Comparison of ENCODE assay signal across 8 cellular contexts in genomic region chr17:3558603-3559269, GRCh38. TPM values are rescaled to one million over a fixed set of nuclear protein-coding genes. Genes with fewer than 3 reads are reported as not detected.
DNase-seq lines count a peak whose midpoint lies in the region; ATAC-seq and TF ChIP-seq lines count a peak whose summit lies in the region.

No MANE protein-coding gene starts in this region.

- H3K27me3 ChIP-seq in DOHH2 (ENCODE audit: control insufficient read depth, low read length) (peaks cover 16% of the 10 kb centered on the region; the same call in 1 of the 2 replicates), H7 (ENCODE audit: control insufficient read depth, insufficient read depth, low read length) (no peaks in the 10 kb centered on the region)

- H3F3A ChIP-seq in DOHH2 (ENCODE audit: control insufficient read depth, insufficient read depth): 0 out of 2 replicates have a peak, but pooled peaks cover 2% of the 10 kb centered on the region

- H3K27ac ChIP-seq in DOHH2 (ENCODE audit: low read depth, low read length): 0 out of 2 replicates have a peak overlapping the region, but pooled peaks have one; percentile 8

- peaks cover 36% of the 10 kb centered on the region for H3K4me1 ChIP-seq in DOHH2 (ENCODE audit: control insufficient read depth, low read length)

- TF ChIP-seq CTCF in DOHH2 (IDR thresholded peaks at IDR 0.05; ENCODE audit: low read depth, low read length, poor library complexity, severe bottlenecking): no peak

- H4K20me1 ChIP-seq in DOHH2 (ENCODE audit: control insufficient read depth, insufficient read depth, low read depth, low read length): no peaks in the 10 kb centered on the region

- H3K36me3 ChIP-seq in DOHH2 (ENCODE audit: control insufficient read depth, low read length) (no peaks in the 10 kb centered on the region), H7 (replicated peaks; ENCODE audit: control insufficient read depth, insufficient read depth, low read length) (no peaks in the 10 kb centered on the region)

- ATAC-seq in GM19468 (IDR thresholded peaks at IDR 0.05; ENCODE audit: extremely low read depth, unreplicated experiment) (peak; percentile 67), HG03565 (IDR thresholded peaks at IDR 0.05; ENCODE audit: unreplicated experiment) (peak; percentile 61)

- H3K4me3 ChIP-seq in DOHH2 (ENCODE audit: low read length) (peak overlapping the region; percentile 33), H7 (ENCODE audit: insufficient read depth, low read depth, low read length) (no peak overlapping the region)

- no peaks in the 10 kb centered on the region for H3K9me3 ChIP-seq in DOHH2 (ENCODE audit: control insufficient read depth, insufficient read depth, low read length)

- peak; percentile 61 to 70 for DNase-seq in activated CD4-positive, alpha-beta T cell treated with anti-CD3 and anti-CD28 coated beads, Interleukin-2, amount 50 U/mL, for 48 hours
- DNase-seq in foreskin melanocyte: peak; percentile 32
- DNase-seq in stimulated activated CD8-positive, alpha-beta memory T cell treated with anti-CD3 and anti-CD28 coated beads, Interleukin-12 subunit alpha, Interleukin-12 subunit beta, amount 100 ng/mL, for 4 hours (ENCODE audit: low read depth): peak; percentile 14
- DNase-seq in H7: no peak
- no peak for DNase-seq in AG08395 (ENCODE audit: low spot score)

- no peaks in the 10 kb centered on the region for H3K9me2 ChIP-seq in DOHH2 (replicated peaks; ENCODE audit: control insufficient read depth, low read length)

- peak overlapping the region; percentile 65 for H3K4me2 ChIP-seq in DOHH2 (ENCODE audit: low read length)

- no peaks in the 10 kb centered on the region for H3K79me2 ChIP-seq in DOHH2 (ENCODE audit: control insufficient read depth, low read length)

RNA-seq across cellular contexts. Expression of gene TRPV3, which starts 1.1 kb away (rescaled TPM):
- 0.69 and 2.5 TPM in 2 replicates for total RNA-seq in H7 (2014; rRNA removed; shearing (Covaris generic))

RNA-seq across cellular contexts. Expression of gene TRPV1, which starts 50.5 kb away (rescaled TPM):
- total RNA-seq in H7 (2014; rRNA removed; shearing (Covaris generic)): 3.0 and 3.1 TPM in 2 replicates

Comparison
In these comparisons a context has a peak if more than half of its experiments do, and no peak if none do; other contexts are left out.
1. DNase-seq: peak in activated CD4-positive, alpha-beta T cell treated with anti-CD3 and anti-CD28 coated beads, Interleukin-2, amount 50 U/mL, for 48 hours (2 of 2), foreskin melanocyte (single experiment) and stimulated activated CD8-positive, alpha-beta memory T cell treated with anti-CD3 and anti-CD28 coated beads, Interleukin-12 subunit alpha, Interleukin-12 subunit beta, amount 100 ng/mL, for 4 hours (single experiment); none in H7 (single experiment) and AG08395 (single experiment).